ENCODE assay signal across 24 cellular contexts in genomic region chr20:33751775-33752174, GRCh38. TPM values are rescaled to one million over a fixed set of nuclear protein-coding genes. Genes with fewer than 3 reads are reported as not detected.
A peak's percentile ranks its signal among the peaks of the same experiment; 100 is the strongest.
DNase-seq lines count a peak whose midpoint lies in the region; ATAC-seq and TF ChIP-seq lines count a peak whose summit lies in the region.
"Had no signal": no experiment of that assay in that cellular context is flagged by ENCODE, and none has a peak within 500 bp of the region (broad histone marks: within the 10 kb centered on the region; RNA-seq: fewer than 3 reads in every experiment).

No MANE protein-coding gene starts in this region.

- H3K9ac ChIP-seq in Loucy (ENCODE audit: low read depth, low read length, poor library complexity, severe bottlenecking), result no peak overlapping the region

- H4K20me1 ChIP-seq in DOHH2 (ENCODE audit: control insufficient read depth, insufficient read depth, low read depth, low read length) (no peaks in the 10 kb centered on the region), Loucy (ENCODE audit: insufficient read depth, low read length, poor library complexity, severe bottlenecking) (no peaks in the 10 kb centered on the region)

- peaks cover 10% of the 10 kb centered on the region for H3K4me1 ChIP-seq in DOHH2 (ENCODE audit: control insufficient read depth, low read length)
- peaks cover 6% of the 10 kb centered on the region for H3K4me1 ChIP-seq in Loucy (ENCODE audit: insufficient read depth, low read length, poor library complexity, severe bottlenecking)
- H3K4me1 ChIP-seq in RWPE2 (ENCODE audit: insufficient read depth, poor library complexity, severe bottlenecking), result no peaks in the 10 kb centered on the region
- no peaks in the 10 kb centered on the region for H3K4me1 ChIP-seq in gastrocnemius medialis
- H3K4me1 ChIP-seq: Caco-2 had no signal

- peaks cover 11% of the 10 kb centered on the region for H3K36me3 ChIP-seq in DOHH2 (ENCODE audit: control insufficient read depth, low read length)
- no peaks in the 10 kb centered on the region; the same call in 1 of the 2 replicates for H3K36me3 ChIP-seq in Loucy (ENCODE audit: insufficient read depth, low read length)
- peaks cover 8% of the 10 kb centered on the region; the same call in 1 of the 2 replicates for H3K36me3 ChIP-seq in RWPE2 (ENCODE audit: low read depth)
- H3K36me3 ChIP-seq in H7 (replicated peaks; ENCODE audit: control insufficient read depth, insufficient read depth, low read length), result no peaks in the 10 kb centered on the region
- peaks cover 0 to 39% of the 10 kb centered on the region in 2 donors for H3K36me3 ChIP-seq in gastrocnemius medialis

- H3K4me3 ChIP-seq in DOHH2 (ENCODE audit: low read length), result no peak overlapping the region
- no peak overlapping the region for H3K4me3 ChIP-seq in Loucy (ENCODE audit: low read length, poor library complexity, severe bottlenecking)
- no peak overlapping the region for H3K4me3 ChIP-seq in RWPE2 (ENCODE audit: severe bottlenecking)
- H3K4me3 ChIP-seq in H7 (ENCODE audit: insufficient read depth, low read depth, low read length), result no peak overlapping the region
- no peak overlapping the region for H3K4me3 ChIP-seq in gastrocnemius medialis
- H3K4me3 ChIP-seq: K562, MG63 had no signal

- in situ Hi-C loops in gastrocnemius medialis (cut with MboI; ENCODE audit: low sequenced_read_pairs in 4 of 4), result no loop called here

- DNase-seq in RWPE2 (ENCODE audit: low spot score) (no peak), renal cortical epithelial cell (ENCODE audit: low read depth) (peak; percentile 30), H7 (no peak), gastrocnemius medialis (no peak), LoVo (ENCODE audit: low spot score) (no peak)
- DNase-seq: Caco-2; CD8-positive, alpha-beta T cell; DMS 273 treated with DMSO at 0.1 percent for 48 hours; DMS79; GOT3; Kasumi-1; MG63; NCI-H1105 treated with DMSO at 0.1 percent for 48 hours; NCI-H2029; NCI-H2227 treated with DMSO at 0.1 percent for 48 hours; NCI-H526 treated with DMSO at 0.1 percent for 48 hours; OCI-M1; SHP77; T-helper 1 cell had no signal

- 0 out of 3 replicates have a peak, but pooled peaks have one; percentile 10 for ATAC-seq in RWPE2 (ENCODE audit: low read depth)
- ATAC-seq in gastrocnemius medialis, result no peak
- ATAC-seq: CD8-positive, alpha-beta T cell; HepG2; K562 had no signal

- H3K9me2 ChIP-seq in DOHH2 (replicated peaks; ENCODE audit: control insufficient read depth, low read length), result no peaks in the 10 kb centered on the region
- H3K9me2 ChIP-seq in Loucy (replicated peaks; ENCODE audit: low read depth, low read length), result no peaks in the 10 kb centered on the region

- H2AFZ ChIP-seq in Loucy (ENCODE audit: low read length), result no peak overlapping the region

- TF ChIP-seq CTCF in DOHH2 (IDR thresholded peaks at IDR 0.05; ENCODE audit: low read depth, low read length, poor library complexity, severe bottlenecking) (peak; percentile 25), Loucy (conservative IDR thresholded peaks at IDR 0.05; ENCODE audit: low read length) (peak; percentile 20), RWPE2 (IDR thresholded peaks at IDR 0.05; ENCODE audit: poor library complexity, severe bottlenecking) (peak; percentile 33), gastrocnemius medialis (IDR thresholded peaks at IDR 0.05 in 4 of 5, conservative IDR thresholded peaks at IDR 0.05 in 1 of 5) (no peak)

- H3K4me2 ChIP-seq in DOHH2 (ENCODE audit: low read length) (no peak overlapping the region), Loucy (ENCODE audit: low read depth, low read length, poor library complexity, severe bottlenecking) (no peak overlapping the region)

- no peaks in the 10 kb centered on the region for H3K27me3 ChIP-seq in DOHH2 (ENCODE audit: control insufficient read depth, low read length)
- H3K27me3 ChIP-seq in Loucy (ENCODE audit: insufficient read depth, low read length, poor library complexity, severe bottlenecking), result no peaks in the 10 kb centered on the region
- no peaks in the 10 kb centered on the region for H3K27me3 ChIP-seq in RWPE2 (ENCODE audit: insufficient read depth, poor library complexity, severe bottlenecking)
- H3K27me3 ChIP-seq in H7 (ENCODE audit: control insufficient read depth, insufficient read depth, low read length), result no peaks in the 10 kb centered on the region
- H3K27me3 ChIP-seq in gastrocnemius medialis, result no peaks in the 10 kb centered on the region
- H3K27me3 ChIP-seq: MG63 had no signal

- H3F3A ChIP-seq in DOHH2 (ENCODE audit: control insufficient read depth, insufficient read depth) (no peaks in the 10 kb centered on the region), Loucy (ENCODE audit: low read depth) (no peaks in the 10 kb centered on the region)

- TF ChIP-seq POLR2A in gastrocnemius medialis (IDR thresholded peaks at IDR 0.05), result no peak

- H3K79me2 ChIP-seq in DOHH2 (ENCODE audit: control insufficient read depth, low read length), result no peaks in the 10 kb centered on the region
- no peaks in the 10 kb centered on the region for H3K79me2 ChIP-seq in Loucy (ENCODE audit: insufficient read depth, low read length)

- H3K9me3 ChIP-seq in DOHH2 (ENCODE audit: control insufficient read depth, insufficient read depth, low read length), result no peaks in the 10 kb centered on the region
- no peaks in the 10 kb centered on the region for H3K9me3 ChIP-seq in Loucy (ENCODE audit: insufficient read depth, low read depth, low read length)
- no peaks in the 10 kb centered on the region for H3K9me3 ChIP-seq in RWPE2 (ENCODE audit: severe bottlenecking)
- no peaks in the 10 kb centered on the region for H3K9me3 ChIP-seq in gastrocnemius medialis
- H3K9me3 ChIP-seq: Caco-2 had no signal

- intact Hi-C loops in gastrocnemius medialis (cut with DNase I; ENCODE audit: low total_unique reads), result no loop called here

- no peak overlapping the region for H3K27ac ChIP-seq in DOHH2 (ENCODE audit: low read depth, low read length)
- no peak overlapping the region for H3K27ac ChIP-seq in RWPE2 (ENCODE audit: poor library complexity, severe bottlenecking)
- H3K27ac ChIP-seq in gastrocnemius medialis, result no peak overlapping the region
- H3K27ac ChIP-seq: C4-2B had no signal

RNA-seq across cellular contexts. Expression of gene ZNF341, which starts 20.0 kb away (rescaled TPM):
- total RNA-seq in renal cortical epithelial cell (0.52 and 2.1 TPM in 2 replicates), gastrocnemius medialis (1 to 10 TPM; 1.8 to 4.6 (median 2.6) TPM)
- 6.7 and 7.0 TPM in 2 replicates for total RNA-seq in H7 (2014; rRNA removed; shearing (Covaris generic))

RNA-seq across cellular contexts. Expression of gene PXMP4, which starts 31.7 kb away (rescaled TPM):
- total RNA-seq in renal cortical epithelial cell (2.3 and 6.3 TPM in 2 replicates), gastrocnemius medialis (1 to 10 TPM; 3.2 to 7.3 (median 5.3) TPM)
- total RNA-seq in H7 (2014; rRNA removed; shearing (Covaris generic)), result under 0.01 TPM in 1 of 2 replicates, not detected in the other
- total RNA-seq: HepG2 had no signal

RNA-seq across cellular contexts. Expression of gene CHMP4B, which starts 59.4 kb away (rescaled TPM):
- total RNA-seq in renal cortical epithelial cell (46.4 and 93.4 TPM in 2 replicates), gastrocnemius medialis (100 to 1,000 TPM in 1 of 4 donors, 10 to 100 TPM in 3; 57.4 to 109 (median 82.7) TPM)
- total RNA-seq in H7 (2014; rRNA removed; shearing (Covaris generic)), result 31.8 and 33.6 TPM in 2 replicates

Comparison
In these comparisons a context has a peak if more than half of its experiments do, and no peak if none do; other contexts are left out.
1. CTCF ChIP-seq: peak in DOHH2 (single experiment), Loucy (single experiment) and RWPE2 (single experiment); none in gastrocnemius medialis (0 of 5).